8 cellular contexts compared by ENCODE assay signal in the genomic region with DNA sequence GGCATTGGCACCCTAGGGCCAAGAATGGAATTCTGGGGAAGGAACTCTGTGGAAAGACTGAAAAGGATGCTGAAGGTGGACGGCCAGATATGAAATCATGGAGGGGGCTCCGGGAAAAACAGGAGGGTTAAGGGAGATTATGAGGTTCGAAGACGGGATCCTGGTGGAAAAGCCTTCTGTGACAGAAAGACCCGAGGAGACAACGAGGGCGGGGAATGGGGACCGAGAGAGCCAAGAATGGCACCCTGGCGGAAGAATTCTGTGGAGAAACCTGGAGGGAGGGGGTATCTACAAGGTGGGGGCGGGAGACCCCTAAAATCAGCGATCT. TPM values are rescaled to one million over a fixed set of nuclear protein-coding genes. Genes with fewer than 3 reads are reported as not detected.
A peak's percentile ranks its signal among the peaks of the same experiment; 100 is the strongest.
DNase-seq lines count a peak whose midpoint lies in the region; ATAC-seq, FAIRE-seq and TF ChIP-seq lines count a peak whose summit lies in the region.

No MANE protein-coding gene starts in this region.

- H3K27ac Mint-ChIP-seq in activated T-helper 17 cell treated with anti-CD3 and anti-CD28 coated beads, Interleukin-2, amount 50 U/mL, for 72 hours, result peak overlapping the region; percentile 97
- peak overlapping the region; percentile 90 for H3K27ac Mint-ChIP-seq in type B pancreatic cell

- CTCF ChIA-PET in HepG2 (lab: Yijun Ruan, JAX; ENCODE audit: low intra/inter-chr PET ratio, low total read pairs), result no interaction called here

- H3K36me3 ChIP-seq in HepG2 (replicated peaks in 1 of 2; ENCODE audit: control insufficient read depth in 1 of 2, insufficient read depth in 2 of 2, low read length in 2 of 2), result peaks cover 11 to 55% of the 10 kb centered on the region in 2 experiments

- H3K36me3 Mint-ChIP-seq in activated T-cell treated with anti-CD3 and anti-CD28 coated beads, Interleukin-2, amount 50 U/mL, for 4 hours (ENCODE audit: insufficient read depth), result peaks cover 42% of the 10 kb centered on the region
- peaks cover 97% of the 10 kb centered on the region for H3K36me3 Mint-ChIP-seq in activated T-helper 17 cell treated with anti-CD3 and anti-CD28 coated beads, Interleukin-2, amount 50 U/mL, for 72 hours (ENCODE audit: low read depth)
- H3K36me3 Mint-ChIP-seq in type B pancreatic cell, result peaks cover 3% of the 10 kb centered on the region

- H3K27me3 ChIP-seq in HepG2 (ENCODE audit: control insufficient read depth in 1 of 2, insufficient read depth in 2 of 2, low read length in 2 of 2), result no peaks in the 10 kb centered on the region; a peak in 1 of 5 replicates

- H3K4me1 ChIP-seq in HepG2 (ENCODE audit: insufficient read depth, low read length), result peaks cover 36% of the 10 kb centered on the region

- TF ChIP-seq RAD21 in HepG2 (CRISPR knock-in tag; IDR thresholded peaks at IDR 0.05), result no peak

- no peaks in the 10 kb centered on the region for H3K9me3 Mint-ChIP-seq in activated T-cell treated with anti-CD3 and anti-CD28 coated beads, Interleukin-2, amount 50 U/mL, for 4 hours
- H3K9me3 Mint-ChIP-seq in activated T-helper 17 cell treated with anti-CD3 and anti-CD28 coated beads, Interleukin-2, amount 50 U/mL, for 72 hours, result no peaks in the 10 kb centered on the region
- no peaks in the 10 kb centered on the region for H3K9me3 Mint-ChIP-seq in type B pancreatic cell

- peak overlapping the region; percentile 99 for H3K4me3 Mint-ChIP-seq in activated T-cell treated with anti-CD3 and anti-CD28 coated beads, Interleukin-2, amount 50 U/mL, for 4 hours
- H3K4me3 Mint-ChIP-seq in activated T-helper 17 cell treated with anti-CD3 and anti-CD28 coated beads, Interleukin-2, amount 50 U/mL, for 72 hours, result peak overlapping the region; percentile 90
- H3K4me3 Mint-ChIP-seq in type B pancreatic cell, result peak overlapping the region; percentile 96

- BruUV-seq in HepG2 (replicated peaks; lab: Mats Ljungman, UMichigan), result no TSS peak

- TF ChIP-seq CTCF in HepG2 (CRISPR knock-in tag; IDR thresholded peaks at IDR 0.05) (no peak), type B pancreatic cell (conservative IDR thresholded peaks at IDR 0.05) (no peak)

- POLR2A ChIA-PET in HepG2 (lab: Yijun Ruan, JAX), result no interaction called here

- H3K4me2 ChIP-seq in HepG2 (ENCODE audit: low read depth, low read length), result peak overlapping the region; percentile 80

- no peaks in the 10 kb centered on the region for H3K9me3 ChIP-seq in HepG2 (ENCODE audit: low read length)

- no peak for FAIRE-seq in HepG2 (lab: Jason Lieb, UNC)

- peaks cover 51% of the 10 kb centered on the region for H3K4me1 Mint-ChIP-seq in activated T-cell treated with anti-CD3 and anti-CD28 coated beads, Interleukin-2, amount 50 U/mL, for 4 hours (ENCODE audit: low read depth)
- peaks cover 32% of the 10 kb centered on the region for H3K4me1 Mint-ChIP-seq in activated T-helper 17 cell treated with anti-CD3 and anti-CD28 coated beads, Interleukin-2, amount 50 U/mL, for 72 hours
- H3K4me1 Mint-ChIP-seq in type B pancreatic cell (ENCODE audit: unreplicated experiment), result peaks cover 21% of the 10 kb centered on the region

- no peaks in the 10 kb centered on the region for H3K27me3 Mint-ChIP-seq in activated T-cell treated with anti-CD3 and anti-CD28 coated beads, Interleukin-2, amount 50 U/mL, for 4 hours (ENCODE audit: low read depth)
- no peaks in the 10 kb centered on the region for H3K27me3 Mint-ChIP-seq in activated T-helper 17 cell treated with anti-CD3 and anti-CD28 coated beads, Interleukin-2, amount 50 U/mL, for 72 hours
- no peaks in the 10 kb centered on the region for H3K27me3 Mint-ChIP-seq in type B pancreatic cell

- H3K79me2 ChIP-seq in HepG2 (ENCODE audit: insufficient read depth, low read length), result peaks cover 39% of the 10 kb centered on the region

- TF ChIP-seq POLR2A in HepG2 (IDR thresholded peaks at IDR 0.05; ENCODE audit: insufficient read depth in 1 of 2, low read depth in 2 of 2, low read length in 2 of 2), result no peak

- in situ Hi-C loops in HepG2 (cut with HindIII; ENCODE audit: extremely low pct_ligation_motif_present, low pct_unique_long_range_greater_than_20kb), result no loop called here

- peak overlapping the region; percentile 80 for H3K9ac ChIP-seq in HepG2 (ENCODE audit: insufficient read depth, low read depth, low read length)

- TF ChIP-seq EP300 in HepG2 (IDR thresholded peaks at IDR 0.05; ENCODE audit: low read depth in 2 of 2, low read length in 2 of 2) (no peak), HepG2 (CRISPR knock-in tag; IDR thresholded peaks at IDR 0.05; ENCODE audit: borderline replicate concordance) (no peak)

- peak overlapping the region; percentile 82 for H3K27ac ChIP-seq in HepG2 (ENCODE audit: extremely low read length, insufficient read depth, low read length)

- H2AFZ ChIP-seq in HepG2 (ENCODE audit: low read length), result peak overlapping the region; percentile 5

- under 1% methylated on average over 10 of the region's 11 CpGs for WGBS in HepG2 (ENCODE audit: low lambda C conversion rate)

- ATAC-seq in activated T-cell treated with anti-CD3 and anti-CD28 coated beads, Interleukin-2, amount 50 U/mL, for 4 hours, result no peak
- ATAC-seq in activated T-helper 17 cell treated with anti-CD3 and anti-CD28 coated beads, Interleukin-2, amount 50 U/mL, for 72 hours (replicated peaks), result no peak
- ATAC-seq in HepG2 (peak; percentile 12), GM19452 (IDR thresholded peaks at IDR 0.05; ENCODE audit: unreplicated experiment) (no peak)

- peak overlapping the region; percentile 67 to 85 (median 83) for H3K4me3 ChIP-seq in HepG2 (replicated peaks in 1 of 3; ENCODE audit: insufficient read depth in 1 of 3, low read depth in 2 of 3, low read length in 3 of 3)

- no peaks in the 10 kb centered on the region for H4K20me1 ChIP-seq in HepG2 (ENCODE audit: insufficient read depth, low read length)

- intact Hi-C loops in HepG2 (cut with micrococcal nuclease; ENCODE audit: unreplicated experiment), result loop anchor here (1.0 kb wide), 2 partner anchors 53 to 124 kb away; no protein-coding TSS in a partner anchor

- DNase-seq in activated T-cell treated with anti-CD3 and anti-CD28 coated beads, Interleukin-2, amount 50 U/mL, for 4 hours, result no peak
- no peak for DNase-seq in activated T-cell treated with anti-CD3 and anti-CD28 coated beads, Interleukin-2, amount 50 U/mL, for 48 hours
- DNase-seq in HepG2 (ENCODE audit: low spot score) (no peak), type B pancreatic cell (ENCODE audit: extremely low spot score, unreplicated experiment) (no peak), cerebellar cortex (ENCODE audit: low spot score) (no peak), NCI-H446 treated with DMSO at 0.1 percent for 48 hours (lab: John Stamatoyannopoulos, UW) (no peak)

RNA-seq across cellular contexts. Expression of gene TRMT6, which starts 0.4 kb away (rescaled TPM):
- total RNA-seq in activated T-cell treated with anti-CD3 and anti-CD28 coated beads, Interleukin-2, amount 50 U/mL, for 4 hours, result 10 to 100 TPM; 45.3 to 47.5 (median 45.8) TPM
- total RNA-seq in activated T-helper 17 cell treated with anti-CD3 and anti-CD28 coated beads, Interleukin-2, amount 50 U/mL, for 72 hours, result 10 to 100 TPM; 19.8 to 43.2 TPM
- total RNA-seq in HepG2 (2016; rRNA removed; fragmentation: Illumina TruSeq; extraction: Trizol), result 37.8 and 51.1 TPM in 2 replicates
- total RNA-seq in HepG2 (2016; cell fraction: cytosol; rRNA removed; fragmentation: Illumina TruSeq; extraction: Trizol; ENCODE audit: low read depth), result 3.2 and 4.1 TPM in 2 replicates
- total RNA-seq in HepG2 (2016; cell fraction: insoluble cytoplasmic fraction; rRNA removed; fragmentation: Illumina TruSeq; extraction: Trizol), result 36.1 and 50.1 TPM in 2 replicates
- total RNA-seq in HepG2 (2016; cell fraction: membrane; rRNA removed; fragmentation: Illumina TruSeq; extraction: Trizol), result 11.6 and 12.7 TPM in 2 replicates
- 19.1 and 21.2 TPM in 2 replicates for total RNA-seq in HepG2 (2016; cell fraction: nucleus; rRNA removed; fragmentation: Illumina TruSeq; extraction: Trizol)
- 8.9 and 10.5 TPM in 2 replicates for polyA plus RNA-seq in HepG2 (2011; rRNA removed)
- polyA plus RNA-seq in HepG2 (2011; cell fraction: cytosol; rRNA removed), result 6.0 and 8.6 TPM in 2 replicates
- polyA plus RNA-seq in HepG2 (2011; cell fraction: nucleus; rRNA removed), result 5.7 and 6.8 TPM in 2 replicates
- 14.7 and 17.7 TPM in 2 replicates for polyA plus RNA-seq in HepG2 (2012)
- 2.6 and 2.9 TPM in 2 replicates for polyA plus RNA-seq in HepG2 (2016; cell fraction: cytosol; fragmentation: Illumina TruSeq; extraction: Trizol; ENCODE audit: low read depth)
- polyA plus RNA-seq in HepG2 (2016; cell fraction: insoluble cytoplasmic fraction; fragmentation: Illumina TruSeq; extraction: Trizol; ENCODE audit: low read depth), result 50.0 and 54.7 TPM in 2 replicates
- 6.4 and 6.7 TPM in 2 replicates for polyA plus RNA-seq in HepG2 (2016; cell fraction: membrane; fragmentation: Illumina TruSeq; extraction: Trizol; ENCODE audit: low read depth)
- 31.4 and 32.2 TPM in 2 replicates for polyA plus RNA-seq in HepG2 (2016; cell fraction: nucleus; fragmentation: Illumina TruSeq; extraction: Trizol; ENCODE audit: insufficient read depth, low read depth)
- 2.2 and 4.1 TPM in 2 replicates for polyA minus RNA-seq in HepG2 (2011; rRNA and poly(A)+ RNA removed; ENCODE audit: low replicate concordance)
- 7.7 and 7.9 TPM in 2 replicates for polyA minus RNA-seq in HepG2 (2011; cell fraction: cytosol; rRNA and poly(A)+ RNA removed)
- 9.3 and 13.8 TPM in 2 replicates for polyA minus RNA-seq in HepG2 (2011; cell fraction: nucleus; rRNA and poly(A)+ RNA removed)
- total RNA-seq in type B pancreatic cell (ENCODE audit: low replicate concordance), result 11.6 and 11.9 TPM in 2 replicates

RNA-seq across cellular contexts. Expression of gene MCM8, which starts 0.5 kb away (rescaled TPM):
- 10 to 100 TPM; 19.7 to 27.3 (median 20.1) TPM for total RNA-seq in activated T-cell treated with anti-CD3 and anti-CD28 coated beads, Interleukin-2, amount 50 U/mL, for 4 hours
- total RNA-seq in activated T-helper 17 cell treated with anti-CD3 and anti-CD28 coated beads, Interleukin-2, amount 50 U/mL, for 72 hours, result 10 to 100 TPM; 35.3 to 41.6 TPM
- total RNA-seq in HepG2 (2016; rRNA removed; fragmentation: Illumina TruSeq; extraction: Trizol) (59.3 and 91.2 TPM in 2 replicates), type B pancreatic cell (ENCODE audit: low replicate concordance) (9.2 and 19.9 TPM in 2 replicates)
- total RNA-seq in HepG2 (2016; cell fraction: cytosol; rRNA removed; fragmentation: Illumina TruSeq; extraction: Trizol; ENCODE audit: low read depth), result 15.7 and 19.4 TPM in 2 replicates
- total RNA-seq in HepG2 (2016; cell fraction: insoluble cytoplasmic fraction; rRNA removed; fragmentation: Illumina TruSeq; extraction: Trizol), result 56.1 and 90.3 TPM in 2 replicates
- total RNA-seq in HepG2 (2016; cell fraction: membrane; rRNA removed; fragmentation: Illumina TruSeq; extraction: Trizol), result 31.1 and 31.6 TPM in 2 replicates
- 37.2 and 42.4 TPM in 2 replicates for total RNA-seq in HepG2 (2016; cell fraction: nucleus; rRNA removed; fragmentation: Illumina TruSeq; extraction: Trizol)
- 7.7 and 11.5 TPM in 2 replicates for polyA plus RNA-seq in HepG2 (2011; rRNA removed)
- 4.4 and 5.6 TPM in 2 replicates for polyA plus RNA-seq in HepG2 (2011; cell fraction: cytosol; rRNA removed)
- 4.2 and 4.6 TPM in 2 replicates for polyA plus RNA-seq in HepG2 (2011; cell fraction: nucleus; rRNA removed)
- 9.5 and 15.9 TPM in 2 replicates for polyA plus RNA-seq in HepG2 (2012)
- polyA plus RNA-seq in HepG2 (2016; cell fraction: cytosol; fragmentation: Illumina TruSeq; extraction: Trizol; ENCODE audit: low read depth), result 2.3 and 2.4 TPM in 2 replicates
- 54.6 and 61.4 TPM in 2 replicates for polyA plus RNA-seq in HepG2 (2016; cell fraction: insoluble cytoplasmic fraction; fragmentation: Illumina TruSeq; extraction: Trizol; ENCODE audit: low read depth)
- 8.8 and 9.4 TPM in 2 replicates for polyA plus RNA-seq in HepG2 (2016; cell fraction: membrane; fragmentation: Illumina TruSeq; extraction: Trizol; ENCODE audit: low read depth)
- 34.3 and 37.9 TPM in 2 replicates for polyA plus RNA-seq in HepG2 (2016; cell fraction: nucleus; fragmentation: Illumina TruSeq; extraction: Trizol; ENCODE audit: insufficient read depth, low read depth)
- polyA minus RNA-seq in HepG2 (2011; rRNA and poly(A)+ RNA removed; ENCODE audit: low replicate concordance), result 4.8 and 11.3 TPM in 2 replicates
- polyA minus RNA-seq in HepG2 (2011; cell fraction: cytosol; rRNA and poly(A)+ RNA removed), result 7.7 and 10.4 TPM in 2 replicates
- polyA minus RNA-seq in HepG2 (2011; cell fraction: nucleus; rRNA and poly(A)+ RNA removed), result 11.6 and 11.7 TPM in 2 replicates

RNA-seq across cellular contexts. Expression of gene CHGB, which starts 38.6 kb away (rescaled TPM):
- total RNA-seq in activated T-cell treated with anti-CD3 and anti-CD28 coated beads, Interleukin-2, amount 50 U/mL, for 4 hours, result under 1 TPM in 2 of 3 donors, not detected in 1; 0.08 to 0.20 TPM
- total RNA-seq in activated T-helper 17 cell treated with anti-CD3 and anti-CD28 coated beads, Interleukin-2, amount 50 U/mL, for 72 hours, result under 1 TPM; 0.32 to 0.52 TPM
- total RNA-seq in HepG2 (2016; rRNA removed; fragmentation: Illumina TruSeq; extraction: Trizol), result 0.20 and 0.86 TPM in 2 replicates
- 0.09 TPM in 1 of 2 replicates, not detected in the other for total RNA-seq in HepG2 (2016; cell fraction: cytosol; rRNA removed; fragmentation: Illumina TruSeq; extraction: Trizol; ENCODE audit: low read depth)
- 0.40 and 0.58 TPM in 2 replicates for total RNA-seq in HepG2 (2016; cell fraction: insoluble cytoplasmic fraction; rRNA removed; fragmentation: Illumina TruSeq; extraction: Trizol)
- total RNA-seq in HepG2 (2016; cell fraction: membrane; rRNA removed; fragmentation: Illumina TruSeq; extraction: Trizol), result 0.10 and 0.15 TPM in 2 replicates
- 0.28 and 0.78 TPM in 2 replicates for total RNA-seq in HepG2 (2016; cell fraction: nucleus; rRNA removed; fragmentation: Illumina TruSeq; extraction: Trizol)
- 0.26 and 0.28 TPM in 2 replicates for polyA plus RNA-seq in HepG2 (2011; rRNA removed)
- 0.32 and 0.36 TPM in 2 replicates for polyA plus RNA-seq in HepG2 (2011; cell fraction: cytosol; rRNA removed)
- polyA plus RNA-seq in HepG2 (2011; cell fraction: nucleus; rRNA removed), result 0.23 and 0.27 TPM in 2 replicates
- polyA plus RNA-seq in HepG2 (2012), result 0.17 and 0.56 TPM in 2 replicates
- polyA plus RNA-seq in HepG2 (2016; cell fraction: cytosol; fragmentation: Illumina TruSeq; extraction: Trizol; ENCODE audit: low read depth), result 0.08 and 0.15 TPM in 2 replicates
- 0.45 and 0.49 TPM in 2 replicates for polyA plus RNA-seq in HepG2 (2016; cell fraction: insoluble cytoplasmic fraction; fragmentation: Illumina TruSeq; extraction: Trizol; ENCODE audit: low read depth)
- polyA plus RNA-seq in HepG2 (2016; cell fraction: membrane; fragmentation: Illumina TruSeq; extraction: Trizol; ENCODE audit: low read depth), result 0.15 and 0.21 TPM in 2 replicates
- 1.3 and 1.4 TPM in 2 replicates for polyA plus RNA-seq in HepG2 (2016; cell fraction: nucleus; fragmentation: Illumina TruSeq; extraction: Trizol; ENCODE audit: insufficient read depth, low read depth)
- polyA minus RNA-seq in HepG2 (2011; rRNA and poly(A)+ RNA removed; ENCODE audit: low replicate concordance), result 0.12 TPM in 1 of 2 replicates, not detected in the other
- polyA minus RNA-seq in HepG2 (2011; cell fraction: cytosol; rRNA and poly(A)+ RNA removed), result 0.40 TPM in 1 of 2 replicates, not detected in the other
- not detected in 2 replicates for polyA minus RNA-seq in HepG2 (2011; cell fraction: nucleus; rRNA and poly(A)+ RNA removed)
- 19.6 and 31.2 TPM in 2 replicates for total RNA-seq in type B pancreatic cell (ENCODE audit: low replicate concordance)

RNA-seq across cellular contexts. Expression of gene CRLS1, which starts 56.0 kb away (rescaled TPM):
- 10 to 100 TPM; 61.1 to 72.6 (median 66.1) TPM for total RNA-seq in activated T-cell treated with anti-CD3 and anti-CD28 coated beads, Interleukin-2, amount 50 U/mL, for 4 hours
- 10 to 100 TPM; 27.5 to 49.9 TPM for total RNA-seq in activated T-helper 17 cell treated with anti-CD3 and anti-CD28 coated beads, Interleukin-2, amount 50 U/mL, for 72 hours
- total RNA-seq in HepG2 (2016; rRNA removed; fragmentation: Illumina TruSeq; extraction: Trizol) (281 and 337 TPM in 2 replicates), type B pancreatic cell (ENCODE audit: low replicate concordance) (43.6 and 45.0 TPM in 2 replicates)
- total RNA-seq in HepG2 (2016; cell fraction: cytosol; rRNA removed; fragmentation: Illumina TruSeq; extraction: Trizol; ENCODE audit: low read depth), result 75.0 and 86.3 TPM in 2 replicates
- total RNA-seq in HepG2 (2016; cell fraction: insoluble cytoplasmic fraction; rRNA removed; fragmentation: Illumina TruSeq; extraction: Trizol), result 288 and 374 TPM in 2 replicates
- total RNA-seq in HepG2 (2016; cell fraction: membrane; rRNA removed; fragmentation: Illumina TruSeq; extraction: Trizol), result 243 and 244 TPM in 2 replicates
- 171 and 177 TPM in 2 replicates for total RNA-seq in HepG2 (2016; cell fraction: nucleus; rRNA removed; fragmentation: Illumina TruSeq; extraction: Trizol)
- polyA plus RNA-seq in HepG2 (2011; rRNA removed), result 188 and 295 TPM in 2 replicates
- 117 and 135 TPM in 2 replicates for polyA plus RNA-seq in HepG2 (2011; cell fraction: cytosol; rRNA removed)
- 60.7 and 71.4 TPM in 2 replicates for polyA plus RNA-seq in HepG2 (2011; cell fraction: nucleus; rRNA removed)
- 64.0 and 97.7 TPM in 2 replicates for polyA plus RNA-seq in HepG2 (2012)
- 86.8 and 106 TPM in 2 replicates for polyA plus RNA-seq in HepG2 (2016; cell fraction: cytosol; fragmentation: Illumina TruSeq; extraction: Trizol; ENCODE audit: low read depth)
- polyA plus RNA-seq in HepG2 (2016; cell fraction: insoluble cytoplasmic fraction; fragmentation: Illumina TruSeq; extraction: Trizol; ENCODE audit: low read depth), result 279 and 309 TPM in 2 replicates
- 174 and 198 TPM in 2 replicates for polyA plus RNA-seq in HepG2 (2016; cell fraction: membrane; fragmentation: Illumina TruSeq; extraction: Trizol; ENCODE audit: low read depth)
- polyA plus RNA-seq in HepG2 (2016; cell fraction: nucleus; fragmentation: Illumina TruSeq; extraction: Trizol; ENCODE audit: insufficient read depth, low read depth), result 265 and 274 TPM in 2 replicates
- polyA minus RNA-seq in HepG2 (2011; rRNA and poly(A)+ RNA removed; ENCODE audit: low replicate concordance), result 26.0 and 94.6 TPM in 2 replicates
- 47.1 and 47.6 TPM in 2 replicates for polyA minus RNA-seq in HepG2 (2011; cell fraction: cytosol; rRNA and poly(A)+ RNA removed)
- 58.6 and 95.4 TPM in 2 replicates for polyA minus RNA-seq in HepG2 (2011; cell fraction: nucleus; rRNA and poly(A)+ RNA removed)

Comparison
In these comparisons a context has a peak if more than half of its experiments do, and no peak if none do; other contexts are left out.
1. RNA of gene CHGB, which starts 38.6 kb away (total RNA-seq): 19.6 to 31.2 TPM in type B pancreatic cell; 0.09 to 0.86 TPM in HepG2, 0.32 to 0.52 TPM in activated T-helper 17 cell treated with anti-CD3 and anti-CD28 coated beads, Interleukin-2, amount 50 U/mL, for 72 hours and 0.08 to 0.20 TPM in activated T-cell treated with anti-CD3 and anti-CD28 coated beads, Interleukin-2, amount 50 U/mL, for 4 hours; every median in the first group is over 10 times any median in the second.
2. Peak in every context shown above with its lines, with median percentiles within 50 percentile points of each other: H3K4me3 Mint-ChIP-seq.